In the genomic region with DNA sequence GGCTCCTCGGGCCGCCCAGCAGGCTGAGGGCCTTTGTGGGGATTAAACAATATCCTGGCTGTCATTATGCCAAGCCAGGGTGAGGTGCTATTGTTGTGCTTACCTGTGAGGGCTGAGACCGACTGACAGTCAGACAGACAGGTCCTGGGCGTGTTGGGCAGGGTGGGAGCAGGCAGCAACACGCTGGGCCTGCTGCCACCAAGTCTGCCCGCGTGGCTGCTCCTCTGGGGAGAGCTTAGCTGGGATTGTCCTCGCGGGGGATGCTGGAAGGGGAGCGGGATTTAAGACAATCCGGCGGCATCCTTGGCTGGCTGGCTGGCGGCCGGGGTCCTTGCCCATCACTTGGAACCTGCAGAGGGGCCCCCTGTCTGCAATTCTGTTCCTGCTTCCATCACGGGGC, we compare ENCODE assay signal across 20 cellular contexts. TPM values are rescaled to one million over a fixed set of nuclear protein-coding genes. Genes with fewer than 3 reads are reported as not detected.
DNase-seq lines count a peak whose midpoint lies in the region; ATAC-seq and TF ChIP-seq lines count a peak whose summit lies in the region.
"Had no signal": no experiment of that assay in that cellular context is flagged by ENCODE, and none has a peak within 500 bp of the region (broad histone marks: within the 10 kb centered on the region; RNA-seq: fewer than 3 reads in every experiment).

No MANE protein-coding gene starts in this region.

- DNase-seq in D341Med (ENCODE audit: low spot score): peak; percentile 81
- DNase-seq in WERI-Rb-1: peak; percentile 69
- peak; percentile 53 to 67 for DNase-seq in foreskin keratinocyte
- DNase-seq in NCI-H748 (lab: John Stamatoyannopoulos, UW; ENCODE audit: unreplicated experiment): no peak
- no peak for DNase-seq in uterus
- DNase-seq in ecto neural progenitor cell (ENCODE audit: low spot score): no peak
- DNase-seq in hepatocyte (ENCODE audit: low spot score): no peak
- DNase-seq: BE2C, DMS79, MM.1S, NCI-H1048, NCI-H1436, NCI-H187 treated with DMSO at 0.1 percent for 48 hours, NCI-H446, NCI-H69, Peyer's patch had no signal

- H3K79me2 ChIP-seq in hepatocyte: peaks cover 14% of the 10 kb centered on the region

- H3K9me3 ChIP-seq in HEK293 (ENCODE audit: control insufficient read depth, insufficient read depth, low read depth, low read length) (no peaks in the 10 kb centered on the region), WERI-Rb-1 (ENCODE audit: severe bottlenecking) (no peaks in the 10 kb centered on the region), uterus (no peaks in the 10 kb centered on the region), hepatocyte (ENCODE audit: low read depth) (no peaks in the 10 kb centered on the region)
- H3K9me3 ChIP-seq: BE2C, Peyer's patch, SJSA1 had no signal

- ATAC-seq in foreskin keratinocyte: peak; percentile 77
- ATAC-seq: K562, Right ventricle myocardium inferior had no signal

- no peak overlapping the region for H3K4me2 ChIP-seq in hepatocyte

- no peaks in the 10 kb centered on the region for H3K9me2 ChIP-seq in hepatocyte (replicated peaks; ENCODE audit: insufficient read depth)

- no peak for TF ChIP-seq POLR2A in uterus (IDR thresholded peaks at IDR 0.05)

- H4K20me1 ChIP-seq in hepatocyte (ENCODE audit: insufficient read depth, poor library complexity, severe bottlenecking): no peaks in the 10 kb centered on the region

- H3K4me3 ChIP-seq in HEK293 (ENCODE audit: low read depth, low read length): no peak overlapping the region
- no peak overlapping the region for H3K4me3 ChIP-seq in WERI-Rb-1 (ENCODE audit: low read depth, low read length)
- no peak overlapping the region for H3K4me3 ChIP-seq in uterus
- no peak overlapping the region for H3K4me3 ChIP-seq in hepatocyte
- H3K4me3 ChIP-seq: K562, Peyer's patch, SJSA1 had no signal

- H3K4me1 ChIP-seq in HEK293 (ENCODE audit: control insufficient read depth, insufficient read depth, low read length) (no peaks in the 10 kb centered on the region), foreskin keratinocyte (peaks cover 8% of the 10 kb centered on the region), uterus (no peaks in the 10 kb centered on the region), hepatocyte (ENCODE audit: insufficient read depth) (peaks cover 18% of the 10 kb centered on the region)
- H3K4me1 ChIP-seq: Peyer's patch, SJSA1 had no signal

- no peak overlapping the region for H2AFZ ChIP-seq in hepatocyte

- intact Hi-C loops in uterus (cut with DNase I; ENCODE audit: low total_unique reads): no loop called here

- WGBS in hepatocyte (ENCODE audit: low lambda C conversion rate, missing lambda C conversion rate): 93% methylated on average over 14 of the region's 15 CpGs

- H3K27me3 ChIP-seq in WERI-Rb-1 (ENCODE audit: insufficient read depth, low read depth, severe bottlenecking) (no peaks in the 10 kb centered on the region), foreskin keratinocyte (no peaks in the 10 kb centered on the region), uterus (no peaks in the 10 kb centered on the region), hepatocyte (no peaks in the 10 kb centered on the region)
- H3K27me3 ChIP-seq: BE2C, Peyer's patch, SJSA1 had no signal

- POLR2A ChIA-PET in HEK293 (lab: Yijun Ruan, JAX): no interaction called here

- TF ChIP-seq CTCF in HEK293 (tag by site-specific recombination; IDR thresholded peaks at IDR 0.05) (no peak), WERI-Rb-1 (IDR thresholded peaks at IDR 0.05; ENCODE audit: low read depth, low read length) (0 out of 2 replicates have a peak, but pooled peaks have one; percentile 12), foreskin keratinocyte (conservative IDR thresholded peaks at IDR 0.05) (peak; percentile 61), uterus (IDR thresholded peaks at IDR 0.05) (no peak), hepatocyte (IDR thresholded peaks at IDR 0.05; ENCODE audit: poor library complexity) (no peak)

- CTCF ChIA-PET in HEK293 (lab: Yijun Ruan, JAX): no interaction called here

- no peak overlapping the region for H3K27ac ChIP-seq in HEK293 (ENCODE audit: extremely low read depth, low read depth, low read length)
- H3K27ac ChIP-seq in WERI-Rb-1: peak overlapping the region; percentile 61
- no peak overlapping the region for H3K27ac ChIP-seq in foreskin keratinocyte
- no peak overlapping the region for H3K27ac ChIP-seq in uterus
- no peak overlapping the region for H3K27ac ChIP-seq in hepatocyte
- H3K27ac ChIP-seq: Peyer's patch, SJSA1 had no signal

- no peaks in the 10 kb centered on the region; a peak in 1 of 3 replicates for H3K36me3 ChIP-seq in HEK293 (ENCODE audit: control insufficient read depth in 2 of 2, insufficient read depth in 1 of 2, low read length in 2 of 2)
- peaks cover 72% of the 10 kb centered on the region for H3K36me3 ChIP-seq in WERI-Rb-1
- H3K36me3 ChIP-seq in uterus: no peaks in the 10 kb centered on the region
- H3K36me3 ChIP-seq in hepatocyte (replicated peaks; ENCODE audit: insufficient read depth, low read depth): no peaks in the 10 kb centered on the region
- H3K36me3 ChIP-seq: BE2C, SJSA1 had no signal

TF ChIP-seq in HEK293, 187 proteins besides CTCF, POLR2A, EP300 and RAD21:
- no peak for TF ChIP-seq ZNF426 (tag by site-specific recombination; IDR thresholded peaks at IDR 0.05)
- TF ChIP-seq GLIS2 (tag by site-specific recombination; IDR thresholded peaks at IDR 0.05): 0 out of 2 replicates have a peak, but pooled peaks have one; percentile 16

RNA-seq across cellular contexts. Expression of gene ITPR3, which starts 20.0 kb away (rescaled TPM):
- total RNA-seq in foreskin keratinocyte (76.5 and 82.0 TPM in 2 replicates), uterus (10 to 100 TPM; 11.2 to 27.6 (median 16.1) TPM), hepatocyte (27.3 and 39.6 TPM in 2 replicates)
- polyA plus RNA-seq in foreskin keratinocyte (23.4 and 26.1 TPM in 2 replicates), hepatocyte (14.8 and 16.5 TPM in 2 replicates)

Comparison
In these comparisons a context has a peak if more than half of its experiments do, and no peak if none do; other contexts are left out.
1. DNase-seq: peak in D341Med (single experiment), WERI-Rb-1 (single experiment) and foreskin keratinocyte (2 of 2); none in NCI-H748 (single experiment), uterus (0 of 2), ecto neural progenitor cell (single experiment) and hepatocyte (single experiment).
2. CTCF ChIP-seq: peak in WERI-Rb-1 (single experiment) and foreskin keratinocyte (single experiment); none in HEK293 (single experiment), uterus (0 of 4) and hepatocyte (single experiment).